ENCODE assay signal across 8 cellular contexts in the genomic region with DNA sequence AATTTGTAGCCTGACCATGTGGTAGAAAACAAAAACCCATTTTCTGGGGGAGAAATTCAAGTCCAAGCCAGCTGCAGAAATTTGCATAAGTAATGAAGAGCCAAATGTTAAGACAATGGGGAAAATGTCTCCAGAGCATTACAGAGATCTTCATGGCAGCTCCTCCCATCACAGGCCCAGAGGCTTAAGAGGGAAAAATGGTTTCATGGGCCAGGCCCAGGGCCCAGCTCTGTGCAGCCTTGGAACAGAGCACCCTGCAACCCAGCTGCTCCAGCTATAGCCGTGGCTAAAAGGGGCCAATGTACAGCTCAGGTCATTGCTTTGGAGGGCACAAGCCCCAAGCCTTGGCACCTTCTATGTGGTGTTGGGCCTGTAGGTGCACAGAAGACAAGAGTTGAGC.
"Had no signal": no experiment of that assay in that cellular context is flagged by ENCODE, and none has a peak within 500 bp of the region (broad histone marks: within the 10 kb centered on the region; RNA-seq: fewer than 3 reads in every experiment).

No MANE protein-coding gene starts in this region.

- ATAC-seq: GM12878 had no signal

- FAIRE-seq: G401.6, GM12878, GM12891, GM12892, GM18507, GM19239 had no signal

- DNase-seq: GDM1, GF-D8 had no signal

- H3K4me3 ChIP-seq: GM12878 had no signal
